15 cellular contexts compared by ENCODE assay signal in the genomic region with DNA sequence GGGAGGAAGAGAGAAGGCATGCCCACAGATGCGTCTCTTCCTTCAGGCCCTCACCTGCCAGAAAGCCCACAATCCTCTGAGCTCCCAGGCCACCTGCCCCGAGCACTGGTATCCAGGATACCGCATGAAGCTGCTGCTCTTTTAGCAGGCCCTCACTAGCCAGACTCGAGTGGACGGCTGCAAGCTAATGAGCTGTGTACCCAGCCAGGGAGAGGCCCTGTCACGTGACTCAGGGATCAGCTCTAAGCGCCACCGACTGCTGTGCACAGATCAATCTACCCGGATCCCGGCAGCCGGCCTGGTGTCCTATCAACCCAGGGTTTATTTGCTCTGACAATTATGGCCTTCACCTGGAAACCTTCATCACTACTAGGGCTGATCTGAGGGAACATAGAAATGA. TPM values are rescaled to one million over a fixed set of nuclear protein-coding genes. Genes with fewer than 3 reads are reported as not detected.
A peak's percentile ranks its signal among the peaks of the same experiment; 100 is the strongest.
DNase-seq lines count a peak whose midpoint lies in the region; ATAC-seq and TF ChIP-seq lines count a peak whose summit lies in the region.
"Had no signal": no experiment of that assay in that cellular context is flagged by ENCODE, and none has a peak within 500 bp of the region (broad histone marks: within the 10 kb centered on the region; RNA-seq: fewer than 3 reads in every experiment).

No MANE protein-coding gene starts in this region.

- no peak overlapping the region for H3K27ac Mint-ChIP-seq in T-cell
- H3K27ac Mint-ChIP-seq: activated T-cell treated with anti-CD3 and anti-CD28 coated beads, Interleukin-2, amount 50 U/mL, for 24 hours; CD4-positive, alpha-beta T cell; T-helper 1 cell treated with Interleukin-12 subunit alpha and Interleukin-12 subunit beta and Interleukin-4 antibody, amounts not matched to agents 30 μg/mL and 1 μg/mL, for 36 hours had no signal

- intact Hi-C loops in upper lobe of right lung (cut with DNase I), result no loop called here

- H3K4me1 ChIP-seq in upper lobe of right lung, result no peaks in the 10 kb centered on the region

- peaks cover 34% of the 10 kb centered on the region for H3K36me3 Mint-ChIP-seq in T-cell

- H3K4me1 Mint-ChIP-seq in T-cell, result peaks cover 16 to 26% (median 19%) of the 10 kb centered on the region in 3 donors

- peak; percentile 91 to 95 for DNase-seq in NCI-H526 (lab: John Stamatoyannopoulos, UW)
- DNase-seq in NCI-H526 treated with DMSO at 0.1 percent for 48 hours (lab: John Stamatoyannopoulos, UW), result no peak
- DNase-seq in NCI-H69 (lab: John Stamatoyannopoulos, UW), result peak; percentile 89
- DNase-seq in left kidney (ENCODE audit: low read depth, low spot score), result peak; percentile 66
- DNase-seq in upper lobe of right lung, result peak; percentile 62
- no peak for DNase-seq in stimulated activated CD4-positive, alpha-beta T cell treated with anti-CD3 and anti-CD28 coated beads, Interleukin-1b, Interleukin-23, amount 100 ng/mL, for 48 hours
- no peak for DNase-seq in T-cell
- no peak for DNase-seq in activated gamma-delta T cell (lab: John Stamatoyannopoulos, UW)
- DNase-seq: activated T-cell treated with anti-CD3 and anti-CD28 coated beads, Interleukin-2, amount 50 U/mL, for 24 hours; amniotic stem cell; CD4-positive, alpha-beta T cell; NCI-H446; RPMI8226; trophoblast cell had no signal

- H3K4me3 Mint-ChIP-seq in T-cell, result no peak overlapping the region
- H3K4me3 Mint-ChIP-seq: activated T-cell treated with anti-CD3 and anti-CD28 coated beads, Interleukin-2, amount 50 U/mL, for 24 hours; CD4-positive, alpha-beta T cell; T-helper 1 cell treated with Interleukin-12 subunit alpha and Interleukin-12 subunit beta and Interleukin-4 antibody, amounts not matched to agents 30 μg/mL and 1 μg/mL, for 36 hours had no signal

- no peak overlapping the region for H3K4me3 ChIP-seq in upper lobe of right lung

- peaks cover 0 to 6% of the 10 kb centered on the region in 2 donors for H3K27me3 Mint-ChIP-seq in T-cell
- H3K27me3 Mint-ChIP-seq: CD4-positive, alpha-beta T cell had no signal

- POLR2A ChIA-PET in T-cell (lab: Charles Lee), result no interaction called here

- no peak for TF ChIP-seq CTCF in upper lobe of right lung (IDR thresholded peaks at IDR 0.05)

- H3K9me3 ChIP-seq in upper lobe of right lung, result no peaks in the 10 kb centered on the region

- H3K9me3 Mint-ChIP-seq in T-cell, result no peaks in the 10 kb centered on the region
- H3K9me3 Mint-ChIP-seq: activated T-cell treated with anti-CD3 and anti-CD28 coated beads, Interleukin-2, amount 50 U/mL, for 24 hours; CD4-positive, alpha-beta T cell had no signal

- H3K36me3 ChIP-seq in upper lobe of right lung, result peaks cover 50% of the 10 kb centered on the region

- CTCF ChIA-PET in T-cell (lab: Charles Lee), result no interaction called here

- peak; percentile 76 for ATAC-seq in upper lobe of right lung
- ATAC-seq in T-cell (replicated peaks in 1 of 4), result no peak

- no peaks in the 10 kb centered on the region for H3K27me3 ChIP-seq in upper lobe of right lung

- H3K27ac ChIP-seq in upper lobe of right lung, result no peak overlapping the region

RNA-seq across cellular contexts. Expression of a gene that starts 39.0 kb away (rescaled TPM):
- total RNA-seq in upper lobe of right lung (26.1 TPM), T-cell (10 to 100 TPM; 24.4 to 49.2 (median 42.2) TPM)

Comparison
In these comparisons a context has a peak if more than half of its experiments do, and no peak if none do; other contexts are left out.
1. DNase-seq: peak in NCI-H526 (2 of 2), NCI-H69 (single experiment), left kidney (single experiment) and upper lobe of right lung (single experiment); none in NCI-H526 treated with DMSO at 0.1 percent for 48 hours (single experiment), stimulated activated CD4-positive, alpha-beta T cell treated with anti-CD3 and anti-CD28 coated beads, Interleukin-1b, Interleukin-23, amount 100 ng/mL, for 48 hours (single experiment), T-cell (0 of 34) and activated gamma-delta T cell (single experiment).